In the genomic region with DNA sequence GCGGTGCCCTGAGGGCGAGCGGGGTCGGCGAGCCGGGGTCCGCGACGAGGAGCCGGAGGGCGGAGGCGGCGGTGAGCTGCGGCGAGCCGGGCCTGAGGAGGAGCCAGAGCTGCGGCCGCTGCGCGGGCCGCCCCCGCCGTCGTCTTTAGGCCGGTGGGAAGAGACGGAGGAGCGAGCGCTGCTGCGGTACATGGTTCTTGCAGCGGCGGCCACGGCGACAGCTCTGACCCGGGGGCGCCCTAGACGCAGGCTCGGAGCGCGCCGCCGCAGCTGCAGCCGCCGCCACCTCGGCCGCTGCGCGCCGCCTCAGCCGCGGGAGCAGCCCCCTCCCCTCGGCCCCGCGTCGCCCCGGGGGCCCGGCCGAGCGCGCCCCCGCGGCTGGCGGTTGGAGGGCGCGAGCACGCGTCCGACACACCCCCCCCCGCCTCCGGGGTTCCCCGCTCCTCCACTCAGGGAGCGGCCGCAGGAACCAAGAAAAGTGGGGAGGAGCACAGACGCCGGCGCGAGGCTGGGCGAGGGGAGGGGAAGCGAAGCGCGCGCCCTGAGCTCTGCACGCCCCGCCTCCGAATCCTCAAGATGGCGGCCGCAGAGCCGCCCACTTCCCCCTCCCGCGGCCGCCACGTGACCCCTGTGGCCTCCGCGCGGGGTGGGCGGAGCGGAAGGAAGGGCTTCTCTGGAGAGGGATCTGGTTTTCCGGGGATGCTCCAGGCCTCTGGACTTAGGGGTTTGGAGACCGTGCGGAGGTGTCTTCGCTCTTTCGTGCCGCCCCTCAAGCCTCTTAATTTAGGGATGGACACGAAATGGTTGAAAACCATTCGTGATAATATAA, we compare ENCODE assay signal across 1 cellular context.
TF ChIP-seq lines count a peak whose summit lies in the region.

A gene with protein sequence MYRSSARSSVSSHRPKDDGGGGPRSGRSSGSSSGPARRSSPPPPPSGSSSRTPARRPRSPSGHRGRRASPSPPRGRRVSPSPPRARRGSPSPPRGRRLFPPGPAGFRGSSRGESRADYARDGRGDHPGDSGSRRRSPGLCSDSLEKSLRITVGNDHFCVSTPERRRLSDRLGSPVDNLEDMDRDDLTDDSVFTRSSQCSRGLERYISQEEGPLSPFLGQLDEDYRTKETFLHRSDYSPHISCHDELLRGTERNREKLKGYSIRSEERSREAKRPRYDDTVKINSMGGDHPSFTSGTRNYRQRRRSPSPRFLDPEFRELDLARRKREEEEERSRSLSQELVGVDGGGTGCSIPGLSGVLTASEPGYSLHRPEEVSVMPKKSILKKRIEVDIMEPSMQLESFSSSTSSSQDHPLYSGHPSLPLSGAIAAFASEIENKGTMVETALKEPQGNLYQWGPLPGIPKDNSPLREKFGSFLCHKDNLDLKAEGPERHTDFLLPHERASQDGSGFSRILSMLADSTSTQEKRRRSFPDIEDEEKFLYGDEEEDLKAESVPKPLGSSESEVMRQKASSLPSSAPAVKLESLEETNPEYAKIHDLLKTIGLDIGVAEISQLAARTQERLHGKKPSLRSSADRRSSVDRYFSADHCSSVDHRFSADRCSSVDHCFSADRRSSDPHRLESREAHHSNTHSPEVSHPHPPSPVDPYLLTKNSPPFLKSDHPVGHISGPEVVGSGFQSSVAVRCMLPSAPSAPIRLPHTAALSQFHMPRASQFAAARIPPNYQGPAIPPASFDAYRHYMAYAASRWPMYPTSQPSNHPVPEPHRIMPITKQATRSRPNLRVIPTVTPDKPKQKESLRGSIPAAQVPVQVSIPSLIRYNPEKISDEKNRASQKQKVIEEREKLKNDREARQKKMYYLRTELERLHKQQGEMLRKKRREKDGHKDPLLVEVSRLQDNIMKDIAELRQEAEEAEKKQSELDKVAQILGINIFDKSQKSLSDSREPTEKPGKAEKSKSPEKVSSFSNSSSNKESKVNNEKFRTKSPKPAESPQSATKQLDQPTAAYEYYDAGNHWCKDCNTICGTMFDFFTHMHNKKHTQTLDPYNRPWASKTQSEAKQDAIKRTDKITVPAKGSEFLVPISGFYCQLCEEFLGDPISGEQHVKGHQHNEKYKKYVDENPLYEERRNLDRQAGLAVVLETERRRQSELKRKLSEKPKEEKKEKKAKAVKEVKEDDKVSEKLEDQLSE (N-terminal part only) (minus strand): TSS at position 474 of the 829 bp plus-strand sequence. CDS start 282 bp downstream, at position 192.

TF ChIP-seq in HEK293, 187 proteins besides CTCF, POLR2A, EP300 and RAD21 (continued from another document and continues in another):
- TF ChIP-seq, protein P1, sequence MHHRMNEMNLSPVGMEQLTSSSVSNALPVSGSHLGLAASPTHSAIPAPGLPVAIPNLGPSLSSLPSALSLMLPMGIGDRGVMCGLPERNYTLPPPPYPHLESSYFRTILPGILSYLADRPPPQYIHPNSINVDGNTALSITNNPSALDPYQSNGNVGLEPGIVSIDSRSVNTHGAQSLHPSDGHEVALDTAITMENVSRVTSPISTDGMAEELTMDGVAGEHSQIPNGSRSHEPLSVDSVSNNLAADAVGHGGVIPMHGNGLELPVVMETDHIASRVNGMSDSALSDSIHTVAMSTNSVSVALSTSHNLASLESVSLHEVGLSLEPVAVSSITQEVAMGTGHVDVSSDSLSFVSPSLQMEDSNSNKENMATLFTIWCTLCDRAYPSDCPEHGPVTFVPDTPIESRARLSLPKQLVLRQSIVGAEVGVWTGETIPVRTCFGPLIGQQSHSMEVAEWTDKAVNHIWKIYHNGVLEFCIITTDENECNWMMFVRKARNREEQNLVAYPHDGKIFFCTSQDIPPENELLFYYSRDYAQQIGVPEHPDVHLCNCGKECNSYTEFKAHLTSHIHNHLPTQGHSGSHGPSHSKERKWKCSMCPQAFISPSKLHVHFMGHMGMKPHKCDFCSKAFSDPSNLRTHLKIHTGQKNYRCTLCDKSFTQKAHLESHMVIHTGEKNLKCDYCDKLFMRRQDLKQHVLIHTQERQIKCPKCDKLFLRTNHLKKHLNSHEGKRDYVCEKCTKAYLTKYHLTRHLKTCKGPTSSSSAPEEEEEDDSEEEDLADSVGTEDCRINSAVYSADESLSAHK (tag by site-specific recombination; IDR thresholded peaks at IDR 0.05): no peak
- TF ChIP-seq, protein P2, sequence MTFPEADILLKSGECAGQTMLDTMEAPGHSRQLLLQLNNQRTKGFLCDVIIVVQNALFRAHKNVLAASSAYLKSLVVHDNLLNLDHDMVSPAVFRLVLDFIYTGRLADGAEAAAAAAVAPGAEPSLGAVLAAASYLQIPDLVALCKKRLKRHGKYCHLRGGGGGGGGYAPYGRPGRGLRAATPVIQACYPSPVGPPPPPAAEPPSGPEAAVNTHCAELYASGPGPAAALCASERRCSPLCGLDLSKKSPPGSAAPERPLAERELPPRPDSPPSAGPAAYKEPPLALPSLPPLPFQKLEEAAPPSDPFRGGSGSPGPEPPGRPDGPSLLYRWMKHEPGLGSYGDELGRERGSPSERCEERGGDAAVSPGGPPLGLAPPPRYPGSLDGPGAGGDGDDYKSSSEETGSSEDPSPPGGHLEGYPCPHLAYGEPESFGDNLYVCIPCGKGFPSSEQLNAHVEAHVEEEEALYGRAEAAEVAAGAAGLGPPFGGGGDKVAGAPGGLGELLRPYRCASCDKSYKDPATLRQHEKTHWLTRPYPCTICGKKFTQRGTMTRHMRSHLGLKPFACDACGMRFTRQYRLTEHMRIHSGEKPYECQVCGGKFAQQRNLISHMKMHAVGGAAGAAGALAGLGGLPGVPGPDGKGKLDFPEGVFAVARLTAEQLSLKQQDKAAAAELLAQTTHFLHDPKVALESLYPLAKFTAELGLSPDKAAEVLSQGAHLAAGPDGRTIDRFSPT (tag by site-specific recombination; IDR thresholded peaks at IDR 0.05): no peak
- TF ChIP-seq, protein P3, sequence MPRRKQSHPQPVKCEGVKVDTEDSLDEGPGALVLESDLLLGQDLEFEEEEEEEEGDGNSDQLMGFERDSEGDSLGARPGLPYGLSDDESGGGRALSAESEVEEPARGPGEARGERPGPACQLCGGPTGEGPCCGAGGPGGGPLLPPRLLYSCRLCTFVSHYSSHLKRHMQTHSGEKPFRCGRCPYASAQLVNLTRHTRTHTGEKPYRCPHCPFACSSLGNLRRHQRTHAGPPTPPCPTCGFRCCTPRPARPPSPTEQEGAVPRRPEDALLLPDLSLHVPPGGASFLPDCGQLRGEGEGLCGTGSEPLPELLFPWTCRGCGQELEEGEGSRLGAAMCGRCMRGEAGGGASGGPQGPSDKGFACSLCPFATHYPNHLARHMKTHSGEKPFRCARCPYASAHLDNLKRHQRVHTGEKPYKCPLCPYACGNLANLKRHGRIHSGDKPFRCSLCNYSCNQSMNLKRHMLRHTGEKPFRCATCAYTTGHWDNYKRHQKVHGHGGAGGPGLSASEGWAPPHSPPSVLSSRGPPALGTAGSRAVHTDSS (tag by site-specific recombination; IDR thresholded peaks at IDR 0.05): no peak
- TF ChIP-seq ZNF571 (tag by site-specific recombination; IDR thresholded peaks at IDR 0.05): no peak
- no peak for TF ChIP-seq FEZF1 (tag by site-specific recombination; IDR thresholded peaks at IDR 0.05)
- no peak for TF ChIP-seq ZNF596 (tag by site-specific recombination; IDR thresholded peaks at IDR 0.05)
- no peak for TF ChIP-seq ZNF701 (tag by site-specific recombination; IDR thresholded peaks at IDR 0.05)
- TF ChIP-seq ZNF112 (tag by site-specific recombination; IDR thresholded peaks at IDR 0.05): no peak
- TF ChIP-seq ZNF654 (tag by site-specific recombination; IDR thresholded peaks at IDR 0.05; ENCODE audit: low read depth): no peak
- TF ChIP-seq BCL11B (tag by site-specific recombination; IDR thresholded peaks at IDR 0.05; ENCODE audit: low read depth): peak; percentile 78; the same call in 1 of the 2 replicates
- TF ChIP-seq ZNF133 (tag by site-specific recombination; IDR thresholded peaks at IDR 0.05): no peak
- TF ChIP-seq, protein P4, sequence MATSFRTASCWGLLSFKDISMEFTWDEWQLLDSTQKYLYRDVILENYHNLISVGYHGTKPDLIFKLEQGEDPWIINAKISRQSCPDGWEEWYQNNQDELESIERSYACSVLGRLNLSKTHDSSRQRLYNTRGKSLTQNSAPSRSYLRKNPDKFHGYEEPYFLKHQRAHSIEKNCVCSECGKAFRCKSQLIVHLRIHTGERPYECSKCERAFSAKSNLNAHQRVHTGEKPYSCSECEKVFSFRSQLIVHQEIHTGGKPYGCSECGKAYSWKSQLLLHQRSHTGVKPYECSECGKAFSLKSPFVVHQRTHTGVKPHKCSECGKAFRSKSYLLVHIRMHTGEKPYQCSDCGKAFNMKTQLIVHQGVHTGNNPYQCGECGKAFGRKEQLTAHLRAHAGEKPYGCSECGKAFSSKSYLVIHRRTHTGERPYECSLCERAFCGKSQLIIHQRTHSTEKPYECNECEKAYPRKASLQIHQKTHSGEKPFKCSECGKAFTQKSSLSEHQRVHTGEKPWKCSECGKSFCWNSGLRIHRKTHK (tag by site-specific recombination; IDR thresholded peaks at IDR 0.05): no peak
- no peak for TF ChIP-seq ZNF426 (tag by site-specific recombination; IDR thresholded peaks at IDR 0.05)
- TF ChIP-seq, protein P5, sequence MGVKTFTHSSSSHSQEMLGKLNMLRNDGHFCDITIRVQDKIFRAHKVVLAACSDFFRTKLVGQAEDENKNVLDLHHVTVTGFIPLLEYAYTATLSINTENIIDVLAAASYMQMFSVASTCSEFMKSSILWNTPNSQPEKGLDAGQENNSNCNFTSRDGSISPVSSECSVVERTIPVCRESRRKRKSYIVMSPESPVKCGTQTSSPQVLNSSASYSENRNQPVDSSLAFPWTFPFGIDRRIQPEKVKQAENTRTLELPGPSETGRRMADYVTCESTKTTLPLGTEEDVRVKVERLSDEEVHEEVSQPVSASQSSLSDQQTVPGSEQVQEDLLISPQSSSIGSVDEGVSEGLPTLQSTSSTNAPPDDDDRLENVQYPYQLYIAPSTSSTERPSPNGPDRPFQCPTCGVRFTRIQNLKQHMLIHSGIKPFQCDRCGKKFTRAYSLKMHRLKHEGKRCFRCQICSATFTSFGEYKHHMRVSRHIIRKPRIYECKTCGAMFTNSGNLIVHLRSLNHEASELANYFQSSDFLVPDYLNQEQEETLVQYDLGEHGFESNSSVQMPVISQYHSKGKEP (tag by site-specific recombination; IDR thresholded peaks at IDR 0.05): no peak
- peak; percentile 44; the same call in 1 of the 2 replicates for TF ChIP-seq ZNF2 (tag by site-specific recombination; IDR thresholded peaks at IDR 0.05)
- TF ChIP-seq ZNF169 (tag by site-specific recombination; IDR thresholded peaks at IDR 0.05): no peak
- no peak; the same call in none of the 2 replicates for TF ChIP-seq ZBTB17 (tag by site-specific recombination; IDR thresholded peaks at IDR 0.05)
- TF ChIP-seq ZBTB20 (tag by site-specific recombination; IDR thresholded peaks at IDR 0.05): 0 out of 2 replicates have a peak, but pooled peaks have one; percentile 36
- TF ChIP-seq, protein P6, sequence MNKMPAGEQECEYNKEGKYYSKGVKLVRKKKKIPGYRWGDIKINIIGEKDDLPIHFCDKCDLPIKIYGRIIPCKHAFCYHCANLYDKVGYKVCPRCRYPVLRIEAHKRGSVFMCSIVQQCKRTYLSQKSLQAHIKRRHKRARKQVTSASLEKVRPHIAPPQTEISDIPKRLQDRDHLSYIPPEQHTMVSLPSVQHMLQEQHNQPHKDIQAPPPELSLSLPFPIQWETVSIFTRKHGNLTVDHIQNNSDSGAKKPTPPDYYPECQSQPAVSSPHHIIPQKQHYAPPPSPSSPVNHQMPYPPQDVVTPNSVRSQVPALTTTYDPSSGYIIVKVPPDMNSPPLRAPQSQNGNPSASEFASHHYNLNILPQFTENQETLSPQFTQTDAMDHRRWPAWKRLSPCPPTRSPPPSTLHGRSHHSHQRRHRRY (tag by site-specific recombination; IDR thresholded peaks at IDR 0.05): no peak
- TF ChIP-seq ZNF366 (tag by site-specific recombination; conservative IDR thresholded peaks at IDR 0.05): no peak
- TF ChIP-seq ZNF747 (tag by site-specific recombination; IDR thresholded peaks at IDR 0.05): no peak
- no peak for TF ChIP-seq ZNF274 (IDR thresholded peaks at IDR 0.05; ENCODE audit: low read length)
- TF ChIP-seq ZNF274 (tag by site-specific recombination; IDR thresholded peaks at IDR 0.05; ENCODE audit: borderline replicate concordance): no peak
- no peak for TF ChIP-seq GFI1B (tag by site-specific recombination; IDR thresholded peaks at IDR 0.05)
- no peak for TF ChIP-seq ZNF423 (tag by site-specific recombination; IDR thresholded peaks at IDR 0.05)
- TF ChIP-seq ZNF777 (tag by site-specific recombination; IDR thresholded peaks at IDR 0.05; ENCODE audit: borderline replicate concordance): no peak
- peak; percentile 85 for TF ChIP-seq KLF8 (tag by site-specific recombination; IDR thresholded peaks at IDR 0.05)
- no peak for TF ChIP-seq ZNF311 (tag by site-specific recombination; IDR thresholded peaks at IDR 0.05; ENCODE audit: borderline replicate concordance)
- no peak for TF ChIP-seq ZNF214 (tag by site-specific recombination; IDR thresholded peaks at IDR 0.05; ENCODE audit: borderline replicate concordance)
- TF ChIP-seq ZNF658 (tag by site-specific recombination; IDR thresholded peaks at IDR 0.05): no peak
- TF ChIP-seq ZNF624 (tag by site-specific recombination; IDR thresholded peaks at IDR 0.05): no peak
- TF ChIP-seq ZNF37A (tag by site-specific recombination; IDR thresholded peaks at IDR 0.05): no peak
- peak; percentile 47; the same call in 1 of the 2 replicates for TF ChIP-seq MZF1 (tag by site-specific recombination; IDR thresholded peaks at IDR 0.05; ENCODE audit: borderline replicate concordance)
- peak; percentile 36; the same call in 1 of the 2 replicates for TF ChIP-seq KLF1 (tag by site-specific recombination; IDR thresholded peaks at IDR 0.05)
- TF ChIP-seq SCRT1 (tag by site-specific recombination; IDR thresholded peaks at IDR 0.05; ENCODE audit: borderline replicate concordance): no peak
- no peak for TF ChIP-seq ZNF521 (tag by site-specific recombination; IDR thresholded peaks at IDR 0.05)
- no peak for TF ChIP-seq ZSCAN23 (tag by site-specific recombination; IDR thresholded peaks at IDR 0.05)
- TF ChIP-seq ZNF560 (tag by site-specific recombination; IDR thresholded peaks at IDR 0.05; ENCODE audit: borderline replicate concordance): no peak
- TF ChIP-seq EGR2 (tag by site-specific recombination; IDR thresholded peaks at IDR 0.05; ENCODE audit: low read depth): peak; percentile 91
- TF ChIP-seq ZNF776 (tag by site-specific recombination; IDR thresholded peaks at IDR 0.05; ENCODE audit: borderline replicate concordance): no peak
- TF ChIP-seq GLI4 (tag by site-specific recombination; IDR thresholded peaks at IDR 0.05): no peak
- TF ChIP-seq, protein P7, sequence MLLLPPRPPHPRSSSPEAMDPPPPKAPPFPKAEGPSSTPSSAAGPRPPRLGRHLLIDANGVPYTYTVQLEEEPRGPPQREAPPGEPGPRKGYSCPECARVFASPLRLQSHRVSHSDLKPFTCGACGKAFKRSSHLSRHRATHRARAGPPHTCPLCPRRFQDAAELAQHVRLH (tag by site-specific recombination; IDR thresholded peaks at IDR 0.05): no peak
- no peak for TF ChIP-seq PRDM1 (tag by site-specific recombination; IDR thresholded peaks at IDR 0.05)
- TF ChIP-seq ZNF510 (tag by site-specific recombination; IDR thresholded peaks at IDR 0.05; ENCODE audit: insufficient replicate concordance): no peak
- TF ChIP-seq, protein P8, sequence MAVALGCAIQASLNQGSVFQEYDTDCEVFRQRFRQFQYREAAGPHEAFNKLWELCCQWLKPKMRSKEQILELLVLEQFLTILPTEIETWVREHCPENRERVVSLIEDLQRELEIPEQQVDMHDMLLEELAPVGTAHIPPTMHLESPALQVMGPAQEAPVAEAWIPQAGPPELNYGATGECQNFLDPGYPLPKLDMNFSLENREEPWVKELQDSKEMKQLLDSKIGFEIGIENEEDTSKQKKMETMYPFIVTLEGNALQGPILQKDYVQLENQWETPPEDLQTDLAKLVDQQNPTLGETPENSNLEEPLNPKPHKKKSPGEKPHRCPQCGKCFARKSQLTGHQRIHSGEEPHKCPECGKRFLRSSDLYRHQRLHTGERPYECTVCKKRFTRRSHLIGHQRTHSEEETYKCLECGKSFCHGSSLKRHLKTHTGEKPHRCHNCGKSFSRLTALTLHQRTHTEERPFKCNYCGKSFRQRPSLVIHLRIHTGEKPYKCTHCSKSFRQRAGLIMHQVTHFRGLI (tag by site-specific recombination; IDR thresholded peaks at IDR 0.05): no peak; the same call in 1 of the 2 replicates
